In the genomic region with DNA sequence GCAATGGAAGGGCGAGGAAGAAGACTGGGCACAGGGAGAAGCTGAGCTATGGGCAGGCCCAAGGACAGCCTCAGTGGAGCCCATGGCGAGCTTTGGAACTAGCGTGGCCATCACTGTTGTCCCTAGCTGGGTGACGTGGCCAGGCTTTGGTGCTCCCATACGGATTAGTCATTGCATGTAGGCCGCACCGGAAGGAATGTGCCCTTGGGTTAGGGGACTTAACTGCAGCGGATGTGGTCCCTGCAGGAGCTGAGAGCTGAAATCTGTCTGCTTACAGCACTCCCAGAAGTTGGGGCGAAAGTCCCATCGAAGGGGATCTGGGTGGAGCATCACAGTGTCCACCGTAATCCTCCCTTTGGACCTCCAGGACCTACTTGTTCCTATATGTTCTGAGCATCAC, we compare ENCODE assay signal across 20 cellular contexts.
DNase-seq lines count a peak whose midpoint lies in the region; ATAC-seq, FAIRE-seq and TF ChIP-seq lines count a peak whose summit lies in the region.
"Had no signal": no experiment of that assay in that cellular context is flagged by ENCODE, and none has a peak within 500 bp of the region (broad histone marks: within the 10 kb centered on the region; RNA-seq: fewer than 3 reads in every experiment).

No MANE protein-coding gene starts in this region.

- no peaks in the 10 kb centered on the region for H4K20me1 ChIP-seq in SK-N-SH (ENCODE audit: insufficient read depth)
- H4K20me1 ChIP-seq: BLaER1 had no signal

- no peak for TF ChIP-seq CTCF in SK-N-SH (IDR thresholded peaks at IDR 0.05)

- POLR2A ChIA-PET in SK-N-SH (lab: Yijun Ruan, JAX) = no interaction called here

- TF ChIP-seq POLR2A in GM12892 (IDR thresholded peaks at IDR 0.05; ENCODE audit: low read depth, low read length) = no peak

- no peak overlapping the region for H2AFZ ChIP-seq in SK-N-SH (ENCODE audit: low read depth)

- peaks cover 0 to 2% of the 10 kb centered on the region in 2 experiments; a peak in 1 of 4 replicates for H3K4me1 ChIP-seq in SK-N-SH (ENCODE audit: control insufficient read depth in 1 of 2, insufficient read depth in 2 of 2, low read depth in 1 of 2, low read length in 1 of 2)
- H3K4me1 ChIP-seq: BLaER1, HAP-1 had no signal

- CTCF ChIA-PET in SK-N-SH (lab: Yijun Ruan, JAX) = interaction anchor here (0.5 kb wide), 1 partner anchor 127 kb away, joined by 3 read pairs; no protein-coding TSS in a partner anchor

- DNase-seq in SK-N-SH (peak; percentile 1), EL (peak; percentile 46), RPMI7951 (ENCODE audit: low read depth) (peak; percentile 56), left lobe of liver (ENCODE audit: low spot score) (peak; percentile 39), NCI-H1417 treated with DMSO at 0.1 percent for 48 hours (lab: John Stamatoyannopoulos, UW) (no peak), GM12892 (ENCODE audit: insufficient read length) (no peak)
- DNase-seq in activated naive CD4-positive, alpha-beta T cell treated with Interleukin-2 at 50 U/mL for 16 hours = no peak
- DNase-seq: CD8-positive, alpha-beta memory T cell; MV-4-11; NCI-H1436; NCI-H2029; NCI-H2171; NCI-H446; NCI-H69; SHP77 treated with DMSO at 0.1 percent for 48 hours had no signal

- H3F3A ChIP-seq in SK-N-SH (replicated peaks; ENCODE audit: insufficient read depth) = no peaks in the 10 kb centered on the region

- ATAC-seq in SK-N-SH treated with all-trans-retinoic acid at 6 μM for 48 hours (no peak), left lobe of liver (no peak)

- H3K36me3 ChIP-seq in SK-N-SH (replicated peaks in 1 of 2; ENCODE audit: control insufficient read depth in 1 of 2, insufficient read depth in 2 of 2, low read length in 1 of 2) = no peaks in the 10 kb centered on the region
- H3K36me3 ChIP-seq: BLaER1, HAP-1 had no signal

- 35% methylated on average over 8 of the region's 11 CpGs for WGBS in SK-N-SH (ENCODE audit: low lambda C conversion rate)

- H3K9me2 ChIP-seq in SK-N-SH = no peaks in the 10 kb centered on the region

- TF ChIP-seq RAD21 in SK-N-SH (IDR thresholded peaks at IDR 0.05; ENCODE audit: low read length) = no peak

- H3K4me3 ChIP-seq in SK-N-SH (ENCODE audit: low read depth in 2 of 2, low read length in 1 of 2) = no peak overlapping the region
- H3K4me3 ChIP-seq: BLaER1, HAP-1 had no signal

- no peaks in the 10 kb centered on the region for H3K9me3 ChIP-seq in SK-N-SH
- H3K9me3 ChIP-seq: BLaER1, HAP-1 had no signal

- no peak overlapping the region for H3K4me2 ChIP-seq in SK-N-SH
- H3K4me2 ChIP-seq: BLaER1 had no signal

- no peak for TF ChIP-seq EP300 in SK-N-SH (IDR thresholded peaks at IDR 0.05; ENCODE audit: borderline replicate concordance in 1 of 2, low read depth in 1 of 2, low read length in 1 of 2)

- no peaks in the 10 kb centered on the region for H3K79me2 ChIP-seq in SK-N-SH (ENCODE audit: insufficient read depth)

- no peak overlapping the region for H3K27ac ChIP-seq in SK-N-SH (ENCODE audit: low read depth in 2 of 2, low read length in 1 of 2)
- H3K27ac ChIP-seq: 22Rv1, BLaER1 had no signal

- no peak overlapping the region for H3K9ac ChIP-seq in SK-N-SH
- H3K9ac ChIP-seq: BLaER1 had no signal

- FAIRE-seq in GM12892 (lab: Jason Lieb, UNC) = no peak
- FAIRE-seq: HTR-8/SVneo had no signal

- no peaks in the 10 kb centered on the region for H3K27me3 ChIP-seq in SK-N-SH (ENCODE audit: insufficient read depth)
- H3K27me3 ChIP-seq: BLaER1 had no signal

TF ChIP-seq in SK-N-SH, 30 proteins besides CTCF, POLR2A, EP300 and RAD21 (continues in another document):
- TF ChIP-seq CHD2 (IDR thresholded peaks at IDR 0.05; ENCODE audit: low read length, partially characterized antibody) (no peak), TCF12 (IDR thresholded peaks at IDR 0.05) (no peak), FOXM1 (IDR thresholded peaks at IDR 0.05; ENCODE audit: low read depth) (no peak), ZBTB33 (IDR thresholded peaks at IDR 0.05; ENCODE audit: borderline replicate concordance, low read depth) (no peak), RFX5 (IDR thresholded peaks at IDR 0.05; ENCODE audit: low read length) (no peak), SIN3A (IDR thresholded peaks at IDR 0.05; ENCODE audit: borderline replicate concordance, low read depth, low read length) (no peak), SMC3 (IDR thresholded peaks at IDR 0.05; ENCODE audit: low read depth, low read length) (no peak), TAF1 (IDR thresholded peaks at IDR 0.05; ENCODE audit: borderline replicate concordance, low read depth, low read length) (no peak)
- TF ChIP-seq, protein P1, sequence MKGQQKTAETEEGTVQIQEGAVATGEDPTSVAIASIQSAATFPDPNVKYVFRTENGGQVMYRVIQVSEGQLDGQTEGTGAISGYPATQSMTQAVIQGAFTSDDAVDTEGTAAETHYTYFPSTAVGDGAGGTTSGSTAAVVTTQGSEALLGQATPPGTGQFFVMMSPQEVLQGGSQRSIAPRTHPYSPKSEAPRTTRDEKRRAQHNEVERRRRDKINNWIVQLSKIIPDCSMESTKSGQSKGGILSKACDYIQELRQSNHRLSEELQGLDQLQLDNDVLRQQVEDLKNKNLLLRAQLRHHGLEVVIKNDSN (IDR thresholded peaks at IDR 0.05; ENCODE audit: borderline replicate concordance, low read depth) = no peak
- TF ChIP-seq, protein P2, sequence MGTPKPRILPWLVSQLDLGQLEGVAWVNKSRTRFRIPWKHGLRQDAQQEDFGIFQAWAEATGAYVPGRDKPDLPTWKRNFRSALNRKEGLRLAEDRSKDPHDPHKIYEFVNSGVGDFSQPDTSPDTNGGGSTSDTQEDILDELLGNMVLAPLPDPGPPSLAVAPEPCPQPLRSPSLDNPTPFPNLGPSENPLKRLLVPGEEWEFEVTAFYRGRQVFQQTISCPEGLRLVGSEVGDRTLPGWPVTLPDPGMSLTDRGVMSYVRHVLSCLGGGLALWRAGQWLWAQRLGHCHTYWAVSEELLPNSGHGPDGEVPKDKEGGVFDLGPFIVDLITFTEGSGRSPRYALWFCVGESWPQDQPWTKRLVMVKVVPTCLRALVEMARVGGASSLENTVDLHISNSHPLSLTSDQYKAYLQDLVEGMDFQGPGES (IDR thresholded peaks at IDR 0.05; ENCODE audit: low read depth, low read length) = no peak

TF ChIP-seq in SK-N-SH treated with all-trans-retinoic acid at 6 μM for 48 hours, 23 proteins besides CTCF, POLR2A, EP300 and RAD21 (continues in another document):
- TF ChIP-seq GLIS3 (CRISPR knock-in tag; IDR thresholded peaks at IDR 0.05) (no peak), POU6F1 (CRISPR knock-in tag; IDR thresholded peaks at IDR 0.05; ENCODE audit: borderline replicate concordance, low read depth) (no peak), RARB (CRISPR knock-in tag; IDR thresholded peaks at IDR 0.05) (no peak), ZFP3 (CRISPR knock-in tag; IDR thresholded peaks at IDR 0.05) (no peak), CSRNP3 (CRISPR knock-in tag; IDR thresholded peaks at IDR 0.05) (no peak)
- TF ChIP-seq, protein P3, sequence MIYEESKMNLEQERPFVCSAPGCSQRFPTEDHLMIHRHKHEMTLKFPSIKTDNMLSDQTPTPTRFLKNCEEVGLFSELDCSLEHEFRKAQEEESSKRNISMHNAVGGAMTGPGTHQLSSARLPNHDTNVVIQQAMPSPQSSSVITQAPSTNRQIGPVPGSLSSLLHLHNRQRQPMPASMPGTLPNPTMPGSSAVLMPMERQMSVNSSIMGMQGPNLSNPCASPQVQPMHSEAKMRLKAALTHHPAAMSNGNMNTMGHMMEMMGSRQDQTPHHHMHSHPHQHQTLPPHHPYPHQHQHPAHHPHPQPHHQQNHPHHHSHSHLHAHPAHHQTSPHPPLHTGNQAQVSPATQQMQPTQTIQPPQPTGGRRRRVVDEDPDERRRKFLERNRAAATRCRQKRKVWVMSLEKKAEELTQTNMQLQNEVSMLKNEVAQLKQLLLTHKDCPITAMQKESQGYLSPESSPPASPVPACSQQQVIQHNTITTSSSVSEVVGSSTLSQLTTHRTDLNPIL (CRISPR knock-in tag; IDR thresholded peaks at IDR 0.05; ENCODE audit: low read depth) = no peak
- TF ChIP-seq, protein P4, sequence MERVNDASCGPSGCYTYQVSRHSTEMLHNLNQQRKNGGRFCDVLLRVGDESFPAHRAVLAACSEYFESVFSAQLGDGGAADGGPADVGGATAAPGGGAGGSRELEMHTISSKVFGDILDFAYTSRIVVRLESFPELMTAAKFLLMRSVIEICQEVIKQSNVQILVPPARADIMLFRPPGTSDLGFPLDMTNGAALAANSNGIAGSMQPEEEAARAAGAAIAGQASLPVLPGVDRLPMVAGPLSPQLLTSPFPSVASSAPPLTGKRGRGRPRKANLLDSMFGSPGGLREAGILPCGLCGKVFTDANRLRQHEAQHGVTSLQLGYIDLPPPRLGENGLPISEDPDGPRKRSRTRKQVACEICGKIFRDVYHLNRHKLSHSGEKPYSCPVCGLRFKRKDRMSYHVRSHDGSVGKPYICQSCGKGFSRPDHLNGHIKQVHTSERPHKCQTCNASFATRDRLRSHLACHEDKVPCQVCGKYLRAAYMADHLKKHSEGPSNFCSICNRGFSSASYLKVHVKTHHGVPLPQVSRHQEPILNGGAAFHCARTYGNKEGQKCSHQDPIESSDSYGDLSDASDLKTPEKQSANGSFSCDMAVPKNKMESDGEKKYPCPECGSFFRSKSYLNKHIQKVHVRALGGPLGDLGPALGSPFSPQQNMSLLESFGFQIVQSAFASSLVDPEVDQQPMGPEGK (CRISPR knock-in tag; IDR thresholded peaks at IDR 0.05; ENCODE audit: borderline replicate concordance) = no peak

Comparison
In these comparisons a context has a peak if more than half of its experiments do, and no peak if none do; other contexts are left out.
1. DNase-seq: peak in SK-N-SH (single experiment), EL (single experiment), RPMI7951 (single experiment) and left lobe of liver (single experiment); none in NCI-H1417 treated with DMSO at 0.1 percent for 48 hours (single experiment), GM12892 (single experiment) and activated naive CD4-positive, alpha-beta T cell treated with Interleukin-2 at 50 U/mL for 16 hours (single experiment).